9 cellular contexts compared by ENCODE assay signal in the genomic region with DNA sequence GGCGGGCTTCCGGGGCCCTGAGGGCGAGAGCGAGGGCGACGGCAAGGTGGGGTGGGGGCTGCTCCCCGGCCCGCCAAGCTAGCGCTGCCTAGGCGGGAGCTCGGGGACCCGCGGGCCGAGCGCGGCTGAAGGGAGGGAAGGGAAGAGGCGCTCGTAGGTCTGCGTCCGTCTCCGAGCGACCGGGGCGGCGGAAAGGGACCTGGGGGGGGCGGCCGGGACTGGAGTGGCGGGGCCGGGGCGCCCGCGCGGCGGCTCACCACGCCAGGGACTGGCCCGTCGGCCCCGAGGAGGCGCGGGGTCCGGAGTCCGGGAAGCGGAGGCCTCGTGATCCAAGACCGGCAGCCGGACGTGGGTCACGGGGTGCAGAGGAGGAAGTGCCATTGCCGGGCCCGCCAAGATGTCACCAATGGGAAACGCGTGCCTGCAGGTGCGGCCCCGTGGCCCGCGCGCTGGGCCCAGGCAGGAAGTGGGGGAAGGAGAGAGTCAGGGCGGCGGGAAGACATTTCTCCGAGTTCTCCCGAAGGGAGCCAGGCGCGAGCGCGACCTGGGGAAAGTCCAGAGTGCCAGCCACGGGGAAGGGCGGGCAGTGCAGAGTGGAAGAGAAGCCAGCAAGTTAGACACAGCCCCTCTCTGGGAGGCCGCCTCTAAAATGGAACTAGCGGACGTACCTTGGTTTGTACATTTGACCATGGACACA. TPM values are rescaled to one million over a fixed set of nuclear protein-coding genes. Genes with fewer than 3 reads are reported as not detected.
DNase-seq lines count a peak whose midpoint lies in the region; ATAC-seq, FAIRE-seq and TF ChIP-seq lines count a peak whose summit lies in the region.
"Had no signal": no experiment of that assay in that cellular context is flagged by ENCODE, and none has a peak within 500 bp of the region (broad histone marks: within the 10 kb centered on the region; RNA-seq: fewer than 3 reads in every experiment).

No MANE protein-coding gene starts in this region.

- CTCF ChIA-PET in BJ (lab: Yijun Ruan, JAX) (interaction anchor here (0.8 to 1.3 kb wide), 3 partner anchors 8 to 61 kb away, joined by 3 to 4 read pairs (median 3); no protein-coding TSS in a partner anchor), H1 (lab: Charles Lee; ENCODE audit: partially characterized antibody) (no interaction called here)

- H3K9ac ChIP-seq in H1 (replicated peaks in 1 of 4; ENCODE audit: extremely low read depth in 1 of 4, low read depth in 3 of 4, low read length in 3 of 4) (peak overlapping the region; percentile 57 to 82 (median 78)), mesenchymal stem cell (ENCODE audit: low read length) (peak overlapping the region; percentile 89)

- peak in 1 of 2 experiments; percentile 51; a peak in 1 of 3 replicates for TF ChIP-seq EP300 in H1 (IDR thresholded peaks at IDR 0.05; ENCODE audit: borderline replicate concordance in 1 of 2, low read depth in 2 of 2, low read length in 2 of 2)

- H2BK5ac ChIP-seq in H1 (ENCODE audit: low read depth, low read length) (peak overlapping the region; percentile 69; the same call in 1 of the 2 replicates), mesenchymal stem cell (ENCODE audit: low read depth, low read length, poor library complexity, severe bottlenecking) (peak overlapping the region; percentile 81)

- H3K23ac ChIP-seq in H1 (ENCODE audit: insufficient read length), result no peak overlapping the region
- H3K23ac ChIP-seq in mesenchymal stem cell (ENCODE audit: low read length in 2 of 2), result peak overlapping the region in 1 of 2 experiments; percentile 89

- H2BK12ac ChIP-seq in H1 (ENCODE audit: low read depth, low read length) (no peak overlapping the region), mesenchymal stem cell (ENCODE audit: low read length in 2 of 2) (peak overlapping the region in 1 of 2 experiments; percentile 42)

- TF ChIP-seq RAD21 in H1 (IDR thresholded peaks at IDR 0.05 in 1 of 2, conservative IDR thresholded peaks at IDR 0.05 in 1 of 2; ENCODE audit: low read depth in 2 of 2, low read length in 2 of 2), result no peak

- H3K4ac ChIP-seq in H1 (replicated peaks; ENCODE audit: insufficient read length, low read depth, low read length) (no peak overlapping the region), mesenchymal stem cell (ENCODE audit: low read depth in 1 of 2, low read length in 2 of 2) (peak overlapping the region; percentile 73 to 98)

- H3K9me3 ChIP-seq in H1 (ENCODE audit: insufficient read depth in 2 of 2, low read depth in 1 of 2, low read length in 1 of 2) (no peaks in the 10 kb centered on the region), mesenchymal stem cell (ENCODE audit: control insufficient read depth, low read length) (no peaks in the 10 kb centered on the region)

- H4K20me1 ChIP-seq in H1 (replicated peaks in 1 of 2; ENCODE audit: control insufficient read depth in 1 of 2, insufficient read depth in 2 of 2, low read length in 2 of 2), result peaks cover 21 to 41% of the 10 kb centered on the region in 2 experiments

- H3K23me2 ChIP-seq in H1 (ENCODE audit: low read depth, low read length), result peaks cover 10% of the 10 kb centered on the region

- no peak for TF ChIP-seq CTCF in BJ (IDR thresholded peaks at IDR 0.05; ENCODE audit: insufficient read depth, low read depth, low read length)
- no peak for TF ChIP-seq CTCF in H1 (IDR thresholded peaks at IDR 0.05; ENCODE audit: control extremely low read depth in 1 of 3, insufficient read depth in 1 of 3, low read depth in 1 of 3, low read length in 3 of 3)

- peak overlapping the region; percentile 79 to 86 for H3K4me2 ChIP-seq in H1 (ENCODE audit: insufficient read depth in 1 of 2, low read depth in 2 of 2, low read length in 2 of 2)
- H3K4me2 ChIP-seq in mesenchymal stem cell (ENCODE audit: low read length, poor library complexity, severe bottlenecking), result peak overlapping the region; percentile 72

- peak overlapping the region; percentile 52 for H3K56ac ChIP-seq in H1 (replicated peaks; ENCODE audit: insufficient read length, low read depth, low read length)

- H3K79me1 ChIP-seq in H1 (ENCODE audit: low read depth, low read length), result peaks cover 7% of the 10 kb centered on the region
- H3K79me1 ChIP-seq in mesenchymal stem cell (replicated peaks; ENCODE audit: low read length, poor library complexity, severe bottlenecking), result peaks cover 1% of the 10 kb centered on the region

- no peaks in the 10 kb centered on the region for H3K27me3 ChIP-seq in BJ (ENCODE audit: control insufficient read depth, insufficient read depth, low read length)
- H3K27me3 ChIP-seq in H1 (replicated peaks in 1 of 4; ENCODE audit: control insufficient read depth in 3 of 4, extremely low read depth in 1 of 4, insufficient read depth in 3 of 4, low read length in 3 of 4), result no peaks in the 10 kb centered on the region
- no peaks in the 10 kb centered on the region for H3K27me3 ChIP-seq in mesenchymal stem cell (ENCODE audit: control insufficient read depth in 1 of 2, insufficient read depth in 1 of 2, low read length in 2 of 2)

- H3K27ac ChIP-seq in H1 (ENCODE audit: low read depth, low read length), result peak overlapping the region; percentile 90; the same call in 1 of the 2 replicates
- H3K27ac ChIP-seq in mesenchymal stem cell (ENCODE audit: low read length, poor library complexity, severe bottlenecking), result peak overlapping the region; percentile 83

- H3K4me3 ChIP-seq in BJ (ENCODE audit: low read depth, low read length) (peak overlapping the region; percentile 44), H1 (ENCODE audit: extremely low read depth in 1 of 4, insufficient read depth in 2 of 4, low read depth in 3 of 4, low read length in 4 of 4) (peak overlapping the region; percentile 57 to 91 (median 75)), mesenchymal stem cell (ENCODE audit: insufficient read depth in 1 of 2, low read depth in 1 of 2, low read length in 2 of 2) (peak overlapping the region; percentile 73 to 80)

- DNase-seq in BJ (ENCODE audit: low read depth) (no peak), GM19239 (ENCODE audit: insufficient read length, low spot score) (peak; percentile 77), NCI-H82 (lab: John Stamatoyannopoulos, UW) (peak; percentile 88), H1 (ENCODE audit: low read depth in 1 of 2, low spot score in 2 of 2) (peak in 1 of 2 experiments; percentile 89), mesenchymal stem cell (peak; percentile 92)
- DNase-seq in activated CD8-positive, alpha-beta memory T cell treated with anti-CD3 and anti-CD28 coated beads for 24 hours, result peak; percentile 90
- DNase-seq in stimulated activated CD8-positive, alpha-beta memory T cell treated with anti-CD3 and anti-CD28 coated beads, Interleukin-15, amount 100 ng/mL, for 24 hours (ENCODE audit: low read depth), result peak; percentile 58

- POLR2A ChIA-PET in BJ (lab: Charles Lee), result no interaction called here
- POLR2A ChIA-PET in H1 (lab: Charles Lee; ENCODE audit: partially characterized antibody), result interaction anchor here (0.6 to 10.5 kb wide), 18 partner anchors 10 to 290 kb away, joined by 3 to 112 read pairs (median 6); partner anchors contain the start of genes HNRNPF and ZNF487

- peak; percentile 80 for ATAC-seq in HG03378 (IDR thresholded peaks at IDR 0.05; ENCODE audit: unreplicated experiment)

- H3K4me1 ChIP-seq in H1 (replicated peaks in 1 of 4; ENCODE audit: control insufficient read depth in 3 of 4, insufficient read depth in 4 of 4, low read length in 3 of 4) (peaks cover 5 to 16% (median 12%) of the 10 kb centered on the region in 4 experiments), mesenchymal stem cell (ENCODE audit: control insufficient read depth, insufficient read depth, low read depth, low read length) (peaks cover 17% of the 10 kb centered on the region)

- peaks cover 59 to 91% of the 10 kb centered on the region in 2 experiments for H3K79me2 ChIP-seq in H1 (ENCODE audit: control insufficient read depth in 1 of 2, insufficient read depth in 2 of 2, low read length in 2 of 2)

- peak overlapping the region; percentile 66; the same call in 1 of the 2 replicates for H3K18ac ChIP-seq in H1 (ENCODE audit: extremely low read depth, low read length)
- H3K18ac ChIP-seq in mesenchymal stem cell (ENCODE audit: low read depth in 1 of 2, low read length in 2 of 2), result peak overlapping the region; percentile 80 to 94

- peak overlapping the region; percentile 31 for H4K91ac ChIP-seq in H1 (replicated peaks; ENCODE audit: insufficient read length, low read length)
- H4K91ac ChIP-seq in mesenchymal stem cell (ENCODE audit: low read length), result peak overlapping the region; percentile 95

- H3K36me3 ChIP-seq in BJ (ENCODE audit: control insufficient read depth, insufficient read depth, low read length) (peaks cover 11% of the 10 kb centered on the region), H1 (ENCODE audit: control insufficient read depth in 2 of 4, insufficient read depth in 4 of 4, low read length in 3 of 4) (peaks cover 12 to 38% (median 27%) of the 10 kb centered on the region in 4 experiments), mesenchymal stem cell (ENCODE audit: control insufficient read depth in 1 of 2, insufficient read depth in 2 of 2, low read depth in 1 of 2, low read length in 2 of 2) (peaks cover 18 to 58% of the 10 kb centered on the region in 2 experiments)

- H4K8ac ChIP-seq in H1 (ENCODE audit: extremely low read depth, insufficient read depth, low read length) (peak overlapping the region; percentile 95), mesenchymal stem cell (ENCODE audit: low read length) (peak overlapping the region; percentile 95)

- H4K5ac ChIP-seq in H1 (ENCODE audit: insufficient read length, low read depth, low read length), result peak overlapping the region; percentile 90

- peak; percentile 31 for FAIRE-seq in GM19239 (lab: Jason Lieb, UNC)
- no peak for FAIRE-seq in H1 (lab: Jason Lieb, UNC)

- no peak overlapping the region for H2AK5ac ChIP-seq in H1 (ENCODE audit: low read depth, low read length)
- no peak overlapping the region for H2AK5ac ChIP-seq in mesenchymal stem cell (ENCODE audit: low read length, severe bottlenecking)

- H2BK120ac ChIP-seq in H1 (replicated peaks; ENCODE audit: low read depth, low read length) (no peak overlapping the region), mesenchymal stem cell (ENCODE audit: low read depth, low read length) (peak overlapping the region; percentile 94)

- H2BK15ac ChIP-seq in H1 (ENCODE audit: low read length) (no peak overlapping the region), mesenchymal stem cell (ENCODE audit: low read depth, poor library complexity, severe bottlenecking) (peak overlapping the region; percentile 77)

- TF ChIP-seq POLR2A in H1 (IDR thresholded peaks at IDR 0.05; ENCODE audit: control extremely low read depth in 1 of 2, low read depth in 2 of 2, low read length in 2 of 2), result peak in 1 of 2 experiments; percentile 19; a peak in 2 of 3 replicates

- H3K14ac ChIP-seq in H1 (ENCODE audit: insufficient read length), result no peak overlapping the region
- peak overlapping the region; percentile 25 to 65 for H3K14ac ChIP-seq in mesenchymal stem cell (ENCODE audit: low read length in 2 of 2)

- 2% methylated on average over 16 of the region's 70 CpGs; no CpG with 5 or more reads in 1 of the 2 experiments for WGBS in H1 (ENCODE audit: extremely low coverage in 1 of 2, insufficient coverage in 1 of 2, insufficient read length in 1 of 2, insufficient replicate concordance in 2 of 2, low coverage in 1 of 2, low lambda C conversion rate in 2 of 2, missing lambda C conversion rate in 1 of 2), 2 experiments
- WGBS in mesenchymal stem cell, result under 1% methylated on average over 58 of the region's 70 CpGs

- no peak overlapping the region for H2BK20ac ChIP-seq in H1 (ENCODE audit: low read length)

- H2AFZ ChIP-seq in H1 (ENCODE audit: low read length) (no peak overlapping the region), mesenchymal stem cell (ENCODE audit: low read depth, low read length) (no peak overlapping the region)

RNA-seq across cellular contexts. Expression of gene HNRNPF, which starts 11.9 kb away (rescaled TPM):
- polyA plus RNA-seq in BJ (2011; rRNA removed) (165 and 172 TPM in 2 replicates), H1 (2011; rRNA removed) (208 and 209 TPM in 2 replicates)
- 93.3 and 138 TPM in 2 replicates for polyA minus RNA-seq in BJ (2011; rRNA and poly(A)+ RNA removed)
- total RNA-seq in H1 (2021; fragmentation: NEBNext Ultra II Directional; extraction: Animal tissue kit (Norgen Biotek cat#: 25700)), result 389 and 397 TPM in 2 replicates
- 285 TPM for polyA plus RNA-seq in H1 (2011; cell fraction: cytosol; rRNA removed)
- 199 TPM for polyA plus RNA-seq in H1 (2011; cell fraction: nucleus; rRNA removed)
- 322 to 369 TPM (median 332 TPM) in 4 replicates for polyA plus RNA-seq in H1 (2012, experiment 1 of 2)
- 154 TPM for polyA plus RNA-seq in H1 (2012, experiment 2 of 2)
- polyA plus RNA-seq in H1 (2013, experiment 1 of 2), result 167 TPM
- 175 TPM for polyA plus RNA-seq in H1 (2013, experiment 2 of 2)
- 303 and 334 TPM in 2 replicates for polyA minus RNA-seq in H1 (2011; rRNA and poly(A)+ RNA removed)
- polyA minus RNA-seq in H1 (2011; cell fraction: cytosol; rRNA and poly(A)+ RNA removed), result 147 TPM
- 101 TPM for polyA minus RNA-seq in H1 (2011; cell fraction: nucleus; rRNA and poly(A)+ RNA removed)
- polyA plus RNA-seq in mesenchymal stem cell (2013, experiment 1 of 2), result 115 TPM
- 117 TPM for polyA plus RNA-seq in mesenchymal stem cell (2013, experiment 2 of 2)

RNA-seq across cellular contexts. Expression of gene FXYD4, which starts 25.6 kb away (rescaled TPM):
- polyA plus RNA-seq in BJ (2011; rRNA removed) (not detected in 2 replicates), H1 (2011; rRNA removed) (not detected in 2 replicates)
- polyA minus RNA-seq in BJ (2011; rRNA and poly(A)+ RNA removed), result not detected in 2 replicates
- not detected in 2 replicates for total RNA-seq in H1 (2021; fragmentation: NEBNext Ultra II Directional; extraction: Animal tissue kit (Norgen Biotek cat#: 25700))
- polyA plus RNA-seq in H1 (2011; cell fraction: cytosol; rRNA removed), result not detected
- not detected for polyA plus RNA-seq in H1 (2011; cell fraction: nucleus; rRNA removed)
- polyA plus RNA-seq in H1 (2012, experiment 1 of 2), result not detected in 4 replicates
- not detected for polyA plus RNA-seq in H1 (2012, experiment 2 of 2)
- polyA plus RNA-seq in H1 (2013, experiment 1 of 2), result not detected
- polyA plus RNA-seq in H1 (2013, experiment 2 of 2), result not detected
- polyA minus RNA-seq in H1 (2011; rRNA and poly(A)+ RNA removed), result not detected in 2 replicates
- polyA minus RNA-seq in H1 (2011; cell fraction: cytosol; rRNA and poly(A)+ RNA removed), result not detected
- polyA minus RNA-seq in H1 (2011; cell fraction: nucleus; rRNA and poly(A)+ RNA removed), result not detected
- not detected for polyA plus RNA-seq in mesenchymal stem cell (2013, experiment 1 of 2)
- polyA plus RNA-seq in mesenchymal stem cell (2013, experiment 2 of 2), result not detected
- total RNA-seq: T-helper 1 cell treated with Interleukin-12 subunit alpha and Interleukin-12 subunit beta and Interleukin-4 antibody, amounts not matched to agents 30 ng/mL and 1 ng/mL, for 36 hours had no signal

RNA-seq across cellular contexts. Expression of gene ZNF487, which starts 39.8 kb away (rescaled TPM):
- polyA plus RNA-seq in BJ (2011; rRNA removed) (4.5 and 4.9 TPM in 2 replicates), H1 (2011; rRNA removed) (1.9 and 2.5 TPM in 2 replicates)
- 4.9 and 6.7 TPM in 2 replicates for polyA minus RNA-seq in BJ (2011; rRNA and poly(A)+ RNA removed)
- total RNA-seq in H1 (2021; fragmentation: NEBNext Ultra II Directional; extraction: Animal tissue kit (Norgen Biotek cat#: 25700)), result 1.9 TPM in 2 replicates
- polyA plus RNA-seq in H1 (2011; cell fraction: cytosol; rRNA removed), result 1.8 TPM
- 2.7 TPM for polyA plus RNA-seq in H1 (2011; cell fraction: nucleus; rRNA removed)
- polyA plus RNA-seq in H1 (2012, experiment 1 of 2), result 0.97 to 1.6 TPM (median 1.3 TPM) in 4 replicates
- 1.8 TPM for polyA plus RNA-seq in H1 (2012, experiment 2 of 2)
- polyA plus RNA-seq in H1 (2013, experiment 1 of 2), result 1.6 TPM
- polyA plus RNA-seq in H1 (2013, experiment 2 of 2), result 1.4 TPM
- 0.57 and 3.0 TPM in 2 replicates for polyA minus RNA-seq in H1 (2011; rRNA and poly(A)+ RNA removed)
- polyA minus RNA-seq in H1 (2011; cell fraction: cytosol; rRNA and poly(A)+ RNA removed), result not detected
- polyA minus RNA-seq in H1 (2011; cell fraction: nucleus; rRNA and poly(A)+ RNA removed), result 3.3 TPM
- polyA plus RNA-seq in mesenchymal stem cell (2013, experiment 1 of 2), result 3.1 TPM
- 3.3 TPM for polyA plus RNA-seq in mesenchymal stem cell (2013, experiment 2 of 2)
